ENCODE assay signal across 17 cellular contexts in the genomic region with DNA sequence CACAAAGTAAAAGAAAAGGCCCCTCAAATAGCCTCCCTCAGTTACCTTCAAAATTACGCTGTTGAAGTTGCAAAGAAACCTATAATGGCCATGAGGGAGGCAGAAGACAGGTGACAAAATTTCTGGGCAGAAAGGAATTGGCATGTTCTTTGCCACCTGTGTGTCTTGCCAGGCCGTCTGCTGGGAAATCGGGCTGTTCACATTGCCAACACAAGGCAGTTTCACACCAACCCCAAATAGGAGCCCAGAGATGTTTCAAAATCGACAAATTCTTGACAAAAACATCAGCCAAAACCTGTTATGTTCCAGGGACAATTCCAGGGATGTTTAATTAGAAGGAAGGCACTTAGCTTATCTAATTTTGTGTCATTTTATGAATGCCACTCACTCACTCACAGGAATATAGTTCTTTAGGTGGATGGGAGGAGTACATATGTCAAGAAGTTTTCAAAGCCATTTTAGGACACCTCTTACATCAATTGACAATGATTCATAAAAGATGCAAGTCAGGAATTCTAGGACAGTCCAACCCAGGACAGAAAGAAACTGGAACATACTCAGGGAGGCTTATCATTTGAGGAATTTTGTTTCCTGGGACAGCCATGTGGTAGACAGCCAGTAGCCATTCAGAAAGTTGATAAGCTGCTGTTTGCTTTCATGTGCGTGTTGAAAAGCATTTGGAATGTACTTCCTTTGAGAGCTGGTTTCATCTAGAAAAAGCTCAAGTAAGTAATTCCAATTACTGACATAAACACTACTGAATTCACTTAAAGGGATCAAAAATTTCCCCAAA.
DNase-seq lines count a peak whose midpoint lies in the region; ATAC-seq, FAIRE-seq and TF ChIP-seq lines count a peak whose summit lies in the region.
"Had no signal": no experiment of that assay in that cellular context is flagged by ENCODE, and none has a peak within 500 bp of the region (broad histone marks: within the 10 kb centered on the region; RNA-seq: fewer than 3 reads in every experiment).

No MANE protein-coding gene starts in this region.

- no peak for TF ChIP-seq CTCF in HepG2 (CRISPR knock-in tag; IDR thresholded peaks at IDR 0.05)

- in situ Hi-C loops in HepG2 (cut with HindIII; ENCODE audit: extremely low pct_ligation_motif_present, low pct_unique_long_range_greater_than_20kb) = no loop called here

- TF ChIP-seq POLR2A in HepG2 (IDR thresholded peaks at IDR 0.05; ENCODE audit: insufficient read depth in 1 of 2, low read depth in 2 of 2, low read length in 2 of 2) = no peak

- 85% methylated on average over 5 of the region's 5 CpGs for WGBS in HepG2 (ENCODE audit: low lambda C conversion rate)

- intact Hi-C loops in HepG2 (cut with micrococcal nuclease; ENCODE audit: unreplicated experiment) = loop anchor here (2.0 kb wide), 1 partner anchor 13 kb away; no protein-coding TSS in a partner anchor

- no TSS peak for BruUV-seq in HepG2 (replicated peaks; lab: Mats Ljungman, UMichigan)

- no peak for ATAC-seq in HepG2
- ATAC-seq in GM19463 (IDR thresholded peaks at IDR 0.05; ENCODE audit: unreplicated experiment) = no peak
- no peak for ATAC-seq in GM21423 (IDR thresholded peaks at IDR 0.05; ENCODE audit: unreplicated experiment)
- ATAC-seq in stimulated activated memory B cell treated with anti-CD40 and anti-IgM and Interleukin-4, amounts not matched to agents 10 μg/mL and 1 μg/mL and 100 μg/mL, for 72 hours = no peak
- ATAC-seq: natural killer cell, WTC11 had no signal

- peaks cover 19% of the 10 kb centered on the region for H3K4me1 ChIP-seq in HepG2 (ENCODE audit: insufficient read depth, low read length)
- peaks cover 20% of the 10 kb centered on the region for H3K4me1 ChIP-seq in skeletal muscle satellite cell (ENCODE audit: control insufficient read depth, insufficient read depth, low read length)

- H3K36me3 ChIP-seq in HepG2 (replicated peaks in 1 of 2; ENCODE audit: control insufficient read depth in 1 of 2, insufficient read depth in 2 of 2, low read length in 2 of 2) (no peaks in the 10 kb centered on the region), skeletal muscle satellite cell (ENCODE audit: insufficient read depth, low read length) (no peaks in the 10 kb centered on the region)

- no peak overlapping the region for H3K4me2 ChIP-seq in HepG2 (ENCODE audit: low read depth, low read length)
- peak overlapping the region; percentile 13 for H3K4me2 ChIP-seq in skeletal muscle satellite cell (ENCODE audit: low read length)

- no peak for FAIRE-seq in HepG2 (lab: Jason Lieb, UNC)

- H3K9me3 ChIP-seq in HepG2 (ENCODE audit: low read length) = no peaks in the 10 kb centered on the region
- H3K9me3 ChIP-seq in skeletal muscle satellite cell (replicated peaks; ENCODE audit: low read length) = no peaks in the 10 kb centered on the region

- no peaks in the 10 kb centered on the region for H3K4me1 Mint-ChIP-seq in stimulated activated memory B cell treated with anti-CD40 and anti-IgM and Interleukin-4, amounts not matched to agents 10 μg/mL and 1 μg/mL and 100 μg/mL, for 72 hours
- H3K4me1 Mint-ChIP-seq: activated naive CD4-positive, alpha-beta T cell treated with anti-CD3 and anti-CD28 coated beads, Interleukin-2, amount 50 U/mL, for 24 hours; IgD-negative memory B cell; WTC11 had no signal

- H3K9me3 Mint-ChIP-seq in stimulated activated memory B cell treated with anti-CD40 and anti-IgM and Interleukin-4, amounts not matched to agents 10 μg/mL and 1 μg/mL and 100 μg/mL, for 72 hours = no peaks in the 10 kb centered on the region
- H3K9me3 Mint-ChIP-seq: activated naive CD4-positive, alpha-beta T cell treated with anti-CD3 and anti-CD28 coated beads, Interleukin-2, amount 50 U/mL, for 24 hours; natural killer cell had no signal

- H3K27me3 Mint-ChIP-seq in stimulated activated memory B cell treated with anti-CD40 and anti-IgM and Interleukin-4, amounts not matched to agents 10 μg/mL and 1 μg/mL and 100 μg/mL, for 72 hours = no peaks in the 10 kb centered on the region
- H3K27me3 Mint-ChIP-seq: activated naive CD4-positive, alpha-beta T cell treated with anti-CD3 and anti-CD28 coated beads, Interleukin-2, amount 50 U/mL, for 24 hours; IgD-negative memory B cell had no signal

- H3K27ac Mint-ChIP-seq in stimulated activated memory B cell treated with anti-CD40 and anti-IgM and Interleukin-4, amounts not matched to agents 10 μg/mL and 1 μg/mL and 100 μg/mL, for 72 hours = no peak overlapping the region
- H3K27ac Mint-ChIP-seq: activated naive CD4-positive, alpha-beta T cell treated with anti-CD3 and anti-CD28 coated beads, Interleukin-2, amount 50 U/mL, for 24 hours; IgD-negative memory B cell; natural killer cell; WTC11 had no signal

- no peak for TF ChIP-seq RAD21 in HepG2 (CRISPR knock-in tag; IDR thresholded peaks at IDR 0.05)

- H3K4me3 ChIP-seq in HepG2 (replicated peaks in 1 of 3; ENCODE audit: insufficient read depth in 1 of 3, low read depth in 2 of 3, low read length in 3 of 3) = no peak overlapping the region
- peak overlapping the region; percentile 9 for H3K4me3 ChIP-seq in skeletal muscle satellite cell (ENCODE audit: low read length)

- H3K36me3 Mint-ChIP-seq in stimulated activated memory B cell treated with anti-CD40 and anti-IgM and Interleukin-4, amounts not matched to agents 10 μg/mL and 1 μg/mL and 100 μg/mL, for 72 hours = peaks cover 23% of the 10 kb centered on the region
- H3K36me3 Mint-ChIP-seq: natural killer cell had no signal

- POLR2A ChIA-PET in HepG2 (lab: Yijun Ruan, JAX) = interaction anchor here (2.1 kb wide), 1 partner anchor 26 kb away, joined by 7 read pairs; no protein-coding TSS in a partner anchor

- H4K20me1 ChIP-seq in HepG2 (ENCODE audit: insufficient read depth, low read length) = no peaks in the 10 kb centered on the region

- DNase-seq in EH (ENCODE audit: low read depth) (peak; percentile 75), cerebellum (ENCODE audit: low spot score) (peak; percentile 55), HepG2 (ENCODE audit: low spot score) (peak; percentile 35), mesenteric fat pad (ENCODE audit: low spot score) (no peak)
- DNase-seq: activated CD8-positive, alpha-beta memory T cell treated with anti-CD3 and anti-CD28 coated beads, Interleukin-2, amount 50 U/mL, for 4 hours; natural killer cell; NCI-H1105; NCI-H446; OCI-M1; SW 1271 had no signal

- no peak overlapping the region for H3K27ac ChIP-seq in HepG2 (ENCODE audit: extremely low read length, insufficient read depth, low read length)

- no peak overlapping the region for H3K4me3 Mint-ChIP-seq in stimulated activated memory B cell treated with anti-CD40 and anti-IgM and Interleukin-4, amounts not matched to agents 10 μg/mL and 1 μg/mL and 100 μg/mL, for 72 hours
- H3K4me3 Mint-ChIP-seq: activated naive CD4-positive, alpha-beta T cell treated with anti-CD3 and anti-CD28 coated beads, Interleukin-2, amount 50 U/mL, for 24 hours; IgD-negative memory B cell; natural killer cell; WTC11 had no signal

- CTCF ChIA-PET in HepG2 (lab: Yijun Ruan, JAX; ENCODE audit: low intra/inter-chr PET ratio, low total read pairs) = no interaction called here

- H3K79me2 ChIP-seq in HepG2 (ENCODE audit: insufficient read depth, low read length) = no peaks in the 10 kb centered on the region

- H2AFZ ChIP-seq in HepG2 (ENCODE audit: low read length) = no peak overlapping the region

- H3K9ac ChIP-seq in HepG2 (ENCODE audit: insufficient read depth, low read depth, low read length) = no peak overlapping the region
- peak overlapping the region; percentile 57 for H3K9ac ChIP-seq in skeletal muscle satellite cell (ENCODE audit: low read depth, low read length)

- TF ChIP-seq EP300 in HepG2 (IDR thresholded peaks at IDR 0.05; ENCODE audit: low read depth in 2 of 2, low read length in 2 of 2) (no peak), HepG2 (CRISPR knock-in tag; IDR thresholded peaks at IDR 0.05; ENCODE audit: borderline replicate concordance) (no peak)

- no peaks in the 10 kb centered on the region for H3K27me3 ChIP-seq in HepG2 (ENCODE audit: control insufficient read depth in 1 of 2, insufficient read depth in 2 of 2, low read length in 2 of 2)
- H3K27me3 ChIP-seq in skeletal muscle satellite cell (ENCODE audit: control insufficient read depth, insufficient read depth, low read length) = no peaks in the 10 kb centered on the region

TF ChIP-seq in HepG2, 621 proteins besides CTCF, POLR2A, EP300 and RAD21 (continues in another document):
- no peak for TF ChIP-seq MED1 (CRISPR knock-in tag; IDR thresholded peaks at IDR 0.05)
- TF ChIP-seq, protein P1, sequence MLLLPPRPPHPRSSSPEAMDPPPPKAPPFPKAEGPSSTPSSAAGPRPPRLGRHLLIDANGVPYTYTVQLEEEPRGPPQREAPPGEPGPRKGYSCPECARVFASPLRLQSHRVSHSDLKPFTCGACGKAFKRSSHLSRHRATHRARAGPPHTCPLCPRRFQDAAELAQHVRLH (CRISPR knock-in tag; IDR thresholded peaks at IDR 0.05; ENCODE audit: borderline replicate concordance, low read depth) = no peak
- TF ChIP-seq, protein P2, sequence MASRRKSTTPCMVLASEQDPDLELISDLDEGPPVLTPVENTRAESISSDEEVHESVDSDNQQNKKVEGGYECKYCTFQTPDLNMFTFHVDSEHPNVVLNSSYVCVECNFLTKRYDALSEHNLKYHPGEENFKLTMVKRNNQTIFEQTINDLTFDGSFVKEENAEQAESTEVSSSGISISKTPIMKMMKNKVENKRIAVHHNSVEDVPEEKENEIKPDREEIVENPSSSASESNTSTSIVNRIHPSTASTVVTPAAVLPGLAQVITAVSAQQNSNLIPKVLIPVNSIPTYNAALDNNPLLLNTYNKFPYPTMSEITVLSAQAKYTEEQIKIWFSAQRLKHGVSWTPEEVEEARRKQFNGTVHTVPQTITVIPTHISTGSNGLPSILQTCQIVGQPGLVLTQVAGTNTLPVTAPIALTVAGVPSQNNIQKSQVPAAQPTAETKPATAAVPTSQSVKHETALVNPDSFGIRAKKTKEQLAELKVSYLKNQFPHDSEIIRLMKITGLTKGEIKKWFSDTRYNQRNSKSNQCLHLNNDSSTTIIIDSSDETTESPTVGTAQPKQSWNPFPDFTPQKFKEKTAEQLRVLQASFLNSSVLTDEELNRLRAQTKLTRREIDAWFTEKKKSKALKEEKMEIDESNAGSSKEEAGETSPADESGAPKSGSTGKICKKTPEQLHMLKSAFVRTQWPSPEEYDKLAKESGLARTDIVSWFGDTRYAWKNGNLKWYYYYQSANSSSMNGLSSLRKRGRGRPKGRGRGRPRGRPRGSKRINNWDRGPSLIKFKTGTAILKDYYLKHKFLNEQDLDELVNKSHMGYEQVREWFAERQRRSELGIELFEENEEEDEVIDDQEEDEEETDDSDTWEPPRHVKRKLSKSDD (CRISPR knock-in tag; IDR thresholded peaks at IDR 0.05; ENCODE audit: low read depth) = no peak
- no peak for TF ChIP-seq ZNF563 (CRISPR knock-in tag; IDR thresholded peaks at IDR 0.05)
- TF ChIP-seq PCBP2 (optimal IDR thresholded peaks at IDR 0.05; ENCODE audit: low read depth, low read length, poor library complexity, severe bottlenecking) = no peak
